Comparison of ENCODE assay signal across 19 cellular contexts in genomic region chr6:4573958-4574481, GRCh38.
"Had no signal": no experiment of that assay in that cellular context is flagged by ENCODE, and none has a peak within 500 bp of the region (broad histone marks: within the 10 kb centered on the region; RNA-seq: fewer than 3 reads in every experiment).

No MANE protein-coding gene starts in this region.

- H3K36me3 Mint-ChIP-seq: activated CD8-positive, alpha-beta memory T cell treated with anti-CD3 and anti-CD28 coated beads, Interleukin-2, amount 10 ng/mL, durations not matched to agents 7 days and 5 days; activated naive CD8-positive, alpha-beta T cell; type B pancreatic cell had no signal

- H3K4me1 Mint-ChIP-seq: activated CD8-positive, alpha-beta memory T cell treated with anti-CD3 and anti-CD28 coated beads, Interleukin-2, amount 10 ng/mL, durations not matched to agents 7 days and 5 days had no signal

- H3K4me3 Mint-ChIP-seq: activated CD8-positive, alpha-beta memory T cell treated with anti-CD3 and anti-CD28 coated beads, Interleukin-2, amount 10 ng/mL, durations not matched to agents 7 days and 5 days; activated naive CD8-positive, alpha-beta T cell; activated T-cell treated with anti-CD3 and anti-CD28 coated beads, Interleukin-2, amount 50 U/mL, for 4 hours; nephron progenitor cell; T-helper 2 cell treated with Interferon-gamma antibody and Interleukin-4, amounts not matched to agents 5 μg/mL and 100 μg/mL, for 36 hours; type B pancreatic cell had no signal

- ATAC-seq: activated CD4-positive, CD25-positive, alpha-beta regulatory T cell treated with anti-CD3 and anti-CD28 coated beads, Interleukin-2, amount 50 U/mL, for 24 hours; activated CD8-positive, alpha-beta memory T cell treated with anti-CD3 and anti-CD28 coated beads, Interleukin-2, amount 10 ng/mL, durations not matched to agents 7 days and 5 days; activated T-cell treated with anti-CD3 and anti-CD28 coated beads, Interleukin-2, amount 50 U/mL, for 4 hours; left colon; psoas muscle; sciatic nerve; stimulated activated naive CD8-positive, alpha-beta T cell treated with anti-CD3 and anti-CD28 coated beads, Interleukin-15, Interleukin-2, amounts not matched to agents 100 U/mL and 50 U/mL, for 24 hours had no signal

- H3K36me3 ChIP-seq: ascending aorta, SJSA1, suprapubic skin had no signal

- H3K9me3 ChIP-seq: SJSA1 had no signal

- H3K27me3 Mint-ChIP-seq: type B pancreatic cell had no signal

- DNase-seq: activated CD4-positive, alpha-beta T cell treated with anti-CD3 and anti-CD28 coated beads, Interleukin-2, amount 50 U/mL, for 4 hours; activated CD8-positive, alpha-beta memory T cell treated with anti-CD3 and anti-CD28 coated beads, Interleukin-2, amount 10 ng/mL, durations not matched to agents 7 days and 5 days; activated gamma-delta T cell; activated T-cell treated with anti-CD3 and anti-CD28 coated beads, Interleukin-2, amount 50 U/mL, for 4 hours; left colon; nephron progenitor cell; psoas muscle; stimulated activated CD4-positive, alpha-beta T cell treated with anti-CD3 and anti-CD28 coated beads, Interleukin-2, amount 100 ng/mL, for 48 hours; stimulated activated CD8-positive, alpha-beta memory T cell treated with anti-CD3 and anti-CD28 coated beads, Interleukin-4, amount 100 ng/mL, for 48 hours; stimulated activated naive CD8-positive, alpha-beta T cell treated with anti-CD3 and anti-CD28 coated beads, Interleukin-15, Interleukin-2, amounts not matched to agents 100 U/mL and 50 U/mL, for 24 hours; SW 1271 had no signal

- H3K27me3 ChIP-seq: ascending aorta, SJSA1, suprapubic skin had no signal

- H3K27ac ChIP-seq: ascending aorta, psoas muscle, SJSA1, suprapubic skin had no signal

- H3K9me3 Mint-ChIP-seq: type B pancreatic cell had no signal

- H3K27ac Mint-ChIP-seq: activated CD8-positive, alpha-beta memory T cell treated with anti-CD3 and anti-CD28 coated beads, Interleukin-2, amount 10 ng/mL, durations not matched to agents 7 days and 5 days; activated naive CD8-positive, alpha-beta T cell; nephron progenitor cell; T-helper 2 cell treated with Interferon-gamma antibody and Interleukin-4, amounts not matched to agents 5 μg/mL and 100 μg/mL, for 36 hours; type B pancreatic cell had no signal

- H3K4me3 ChIP-seq: ascending aorta, psoas muscle, SJSA1, suprapubic skin had no signal

- H3K4me1 ChIP-seq: ascending aorta, psoas muscle had no signal
